29 cellular contexts compared by ENCODE assay signal in genomic region chr5:151363673-151364072, GRCh38. TPM values are rescaled to one million over a fixed set of nuclear protein-coding genes. Genes with fewer than 3 reads are reported as not detected.
"Had no signal": no experiment of that assay in that cellular context is flagged by ENCODE, and none has a peak within 500 bp of the region (broad histone marks: within the 10 kb centered on the region; RNA-seq: fewer than 3 reads in every experiment).

No MANE protein-coding gene starts in this region.

- H3K4me1 Mint-ChIP-seq: mesothelial cell of epicardium; naive B cell; natural killer cell; nephron progenitor cell; stimulated activated naive CD8-positive, alpha-beta T cell treated with anti-CD3 and anti-CD28 coated beads, Interleukin-15, amount 100 ng/mL, for 72 hours had no signal

- ATAC-seq: natural killer cell; right lobe of liver; stimulated activated memory B cell treated with anti-CD40 and anti-IgM and Interleukin-4, amounts not matched to agents 10 μg/mL and 1 μg/mL and 100 μg/mL, for 72 hours; stimulated activated naive CD8-positive, alpha-beta T cell treated with anti-CD3 and anti-CD28 coated beads, Interleukin-15, amount 100 ng/mL, for 72 hours had no signal

- H3K27me3 Mint-ChIP-seq: progenitor cell of endocrine pancreas; stimulated activated naive CD8-positive, alpha-beta T cell treated with anti-CD3 and anti-CD28 coated beads, Interleukin-15, amount 100 ng/mL, for 72 hours had no signal

- H3K4me1 ChIP-seq: left ventricle myocardium inferior, right atrium auricular region, right lobe of liver, tibial nerve, uterus had no signal

- H3K4me3 Mint-ChIP-seq: mesothelial cell of epicardium; naive B cell; natural killer cell; nephron progenitor cell; stimulated activated memory B cell treated with anti-CD40 and anti-IgM and Interleukin-4, amounts not matched to agents 10 μg/mL and 1 μg/mL and 100 μg/mL, for 72 hours; stimulated activated naive CD8-positive, alpha-beta T cell treated with anti-CD3 and anti-CD28 coated beads, Interleukin-15, amount 100 ng/mL, for 72 hours; type B pancreatic cell had no signal

- H3K4me3 ChIP-seq: left ventricle myocardium inferior, lung, ovary, right atrium auricular region, right lobe of liver, smooth muscle cell, tibial nerve, uterus had no signal

- H3K36me3 ChIP-seq: left ventricle myocardium inferior, ovary, right atrium auricular region, right lobe of liver, tibial nerve, uterus had no signal

- H3K4me2 ChIP-seq: smooth muscle cell had no signal

- H3K27ac Mint-ChIP-seq: mesothelial cell of epicardium; naive B cell; natural killer cell; nephron progenitor cell; progenitor cell of endocrine pancreas; stimulated activated memory B cell treated with anti-CD40 and anti-IgM and Interleukin-4, amounts not matched to agents 10 μg/mL and 1 μg/mL and 100 μg/mL, for 72 hours; stimulated activated naive CD8-positive, alpha-beta T cell treated with anti-CD3 and anti-CD28 coated beads, Interleukin-15, amount 100 ng/mL, for 72 hours; type B pancreatic cell had no signal

- DNase-seq: islet precursor cell; left ventricle myocardium inferior; mesendoderm; naive B cell; natural killer cell; nephron progenitor cell; ovary; right lobe of liver; stimulated activated CD4-positive, alpha-beta T cell treated with anti-CD3 and anti-CD28 coated beads, Interleukin-1b, Interleukin-23, amount 100 ng/mL, for 48 hours; stimulated activated CD4-positive, alpha-beta T cell treated with anti-CD3 and anti-CD28 coated beads, Interleukin-2, amount 100 ng/mL, for 48 hours; stimulated activated CD4-positive, alpha-beta T cell treated with anti-CD3 and anti-CD28 coated beads, Interleukin-4, amount 100 ng/mL, for 4 hours; stimulated activated CD8-positive, alpha-beta memory T cell treated with anti-CD3 and anti-CD28 coated beads, Interleukin-4, amount 100 ng/mL, for 48 hours; stimulated activated naive CD4-positive, alpha-beta T cell treated with Interleukin-2 at 50 U/mL for 16 hours; stimulated activated naive CD8-positive, alpha-beta T cell treated with anti-CD3 and anti-CD28 coated beads, Interleukin-15, amount 100 ng/mL, for 72 hours; substantia nigra; uterus had no signal

- H3K27me3 ChIP-seq: ovary, right atrium auricular region, right lobe of liver, tibial nerve, uterus had no signal

- H3K9me3 ChIP-seq: uterus had no signal

- H3K27ac ChIP-seq: left ventricle myocardium inferior, ovary, right atrium auricular region, right lobe of liver, tibial nerve, uterus had no signal

- H3K36me3 Mint-ChIP-seq: mesothelial cell of epicardium, type B pancreatic cell had no signal

RNA-seq across cellular contexts. Expression of gene SLC36A2, which starts 16.3 kb away (rescaled TPM):
- total RNA-seq: kidney epithelial cell, lung, mesothelial cell of epicardium, mononuclear cell, natural killer cell, ovary, progenitor cell of endocrine pancreas, pulmonary artery endothelial cell, right atrium auricular region, right lobe of liver, smooth muscle cell, temporal lobe, ureter, uterus had no signal
- polyA plus RNA-seq: lung, ovary, smooth muscle cell had no signal
